12 cellular contexts compared by ENCODE assay signal in the genomic region with DNA sequence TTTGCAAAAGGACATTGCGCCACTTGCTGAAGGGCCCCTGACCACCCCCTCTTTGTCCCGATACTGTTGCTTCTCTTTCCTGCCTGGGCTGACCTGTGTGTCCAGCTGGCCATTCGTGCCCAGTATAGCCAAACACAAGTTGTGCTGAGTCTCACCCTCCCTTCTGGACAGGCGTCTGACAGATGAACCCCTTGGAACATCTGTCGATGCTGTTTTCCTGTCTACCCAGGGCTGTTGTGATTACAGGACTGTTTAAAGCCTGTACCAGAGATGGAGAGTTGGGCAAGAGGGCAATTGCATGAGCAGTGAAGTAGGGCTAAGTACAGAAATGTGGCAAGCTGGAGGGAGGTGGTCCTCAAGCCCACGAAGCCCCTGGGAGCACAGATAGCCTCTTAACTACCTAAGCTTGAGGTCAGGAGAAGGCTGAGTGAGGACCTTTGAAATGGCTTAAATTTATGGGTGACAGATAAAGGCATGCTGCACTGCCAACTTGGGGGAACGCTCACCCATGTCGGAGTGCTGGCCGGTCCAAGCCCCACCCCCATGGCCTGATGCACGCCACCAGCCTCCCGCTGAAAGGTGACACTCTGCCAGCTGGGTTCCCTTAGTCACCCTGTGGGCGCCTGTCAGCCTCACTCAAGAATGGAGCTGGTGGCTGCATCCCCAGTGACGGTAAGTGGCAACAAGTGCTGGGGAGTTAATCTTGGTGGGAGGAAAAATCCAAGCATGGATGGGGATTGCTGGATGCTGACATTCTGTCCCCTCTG. TPM values are rescaled to one million over a fixed set of nuclear protein-coding genes. Genes with fewer than 3 reads are reported as not detected.
DNase-seq lines count a peak whose midpoint lies in the region; ATAC-seq, FAIRE-seq and TF ChIP-seq lines count a peak whose summit lies in the region.
"Had no signal": no experiment of that assay in that cellular context is flagged by ENCODE, and none has a peak within 500 bp of the region (broad histone marks: within the 10 kb centered on the region; RNA-seq: fewer than 3 reads in every experiment).

No MANE protein-coding gene starts in this region.

- no peak for TF ChIP-seq CTCF in adrenal gland (IDR thresholded peaks at IDR 0.05)
- no peak for TF ChIP-seq CTCF in GM13977 (IDR thresholded peaks at IDR 0.05; ENCODE audit: extremely low read depth, insufficient read depth, missing control alignments)

- WGBS in adrenal gland, 4 donors, result 34 to 43% (median 40%) methylated on average over 8 to 13 of the region's 13 CpGs

- peak; percentile 71 for ATAC-seq in left lobe of liver
- ATAC-seq: K562 had no signal

- FAIRE-seq in GM12892 (lab: Jason Lieb, UNC), result no peak
- FAIRE-seq: astrocyte, K562, RCC 7860 had no signal

- H3K36me3 ChIP-seq in adrenal gland (replicated peaks in 1 of 2), result no peaks in the 10 kb centered on the region

- intact Hi-C loops in adrenal gland (cut with DNase I), result no loop called here

- DNase-seq in NCI-H1436 (lab: John Stamatoyannopoulos, UW) (peak; percentile 2), NCI-H1436 treated with DMSO at 0.1 percent for 48 hours (lab: John Stamatoyannopoulos, UW) (no peak), adrenal gland (peak; percentile 87 to 95 (median 94)), left lobe of liver (ENCODE audit: low spot score) (peak; percentile 93), GM13977 (ENCODE audit: low spot score) (no peak), GM12892 (ENCODE audit: insufficient read length) (no peak)
- no peak for DNase-seq in activated T-cell treated with anti-CD3 and anti-CD28 coated beads, Interleukin-2, amount 50 U/mL, for 1 hour
- DNase-seq: stimulated activated CD4-positive, alpha-beta T cell treated with anti-CD3 and anti-CD28 coated beads, Interleukin-4, amount 100 ng/mL, for 1 hour had no signal

- H3K27me3 ChIP-seq in adrenal gland, result no peaks in the 10 kb centered on the region

- no peaks in the 10 kb centered on the region for H3K9me3 ChIP-seq in adrenal gland (replicated peaks in 1 of 3)

- peak overlapping the region in 1 of 4 donors; percentile 35 for H3K4me3 ChIP-seq in adrenal gland
- H3K4me3 ChIP-seq: K562 had no signal

- TF ChIP-seq POLR2A in adrenal gland (IDR thresholded peaks at IDR 0.05) (peak in 1 of 2 donors; percentile 74), GM12892 (IDR thresholded peaks at IDR 0.05; ENCODE audit: low read depth, low read length) (no peak)

- peaks cover 28 to 40% of the 10 kb centered on the region in 2 donors for H3K4me1 ChIP-seq in adrenal gland (replicated peaks in 1 of 2)

- H3K27ac ChIP-seq in adrenal gland (peak overlapping the region; percentile 75 to 92 (median 89)), temporal lobe (ENCODE audit: low read depth, low read length) (peak overlapping the region; percentile 52)

- in situ Hi-C loops in GM13977 (cut with MboI; ENCODE audit: low pct_unique_long_range_greater_than_20kb, low sequenced_read_pairs, unreplicated experiment), result no loop called here

RNA-seq across cellular contexts. Expression of a gene that starts 14.6 kb away (rescaled TPM):
- 100 to 1,000 TPM in 2 of 8 donors, 10 to 100 TPM in 6; 41.1 to 143 (median 74.0) TPM for total RNA-seq in adrenal gland
- polyA plus RNA-seq in adrenal gland, result 10 to 100 TPM; 35.5 to 87.0 (median 47.5) TPM
- total RNA-seq in left lobe of liver, result 232 TPM
- 3.7 TPM for total RNA-seq in temporal lobe
- polyA plus RNA-seq in GM12892 (2012; ENCODE audit: missing spikeins), result 0.64 TPM

RNA-seq across cellular contexts. Expression of a gene that starts 33.5 kb away (rescaled TPM):
- 100 to 1,000 TPM in 3 of 8 donors, 10 to 100 TPM in 5; 55.9 to 135 (median 84.0) TPM for total RNA-seq in adrenal gland
- 10 to 100 TPM; 52.5 to 74.2 (median 68.7) TPM for polyA plus RNA-seq in adrenal gland
- total RNA-seq in left lobe of liver, result 17.2 TPM
- total RNA-seq in temporal lobe, result 21.1 TPM
- 49.9 TPM for polyA plus RNA-seq in GM12892 (2012; ENCODE audit: missing spikeins)

RNA-seq across cellular contexts. Expression of a gene that starts 37.7 kb away (rescaled TPM):
- total RNA-seq in adrenal gland (10 to 100 TPM in 6 of 8 donors, 1 to 10 TPM in 2; 4.2 to 19.9 (median 12.9) TPM), left lobe of liver (11.5 TPM), temporal lobe (14.3 TPM)
- polyA plus RNA-seq in adrenal gland, result 10 to 100 TPM; 18.3 to 43.6 (median 40.8) TPM
- polyA plus RNA-seq in GM12892 (2012; ENCODE audit: missing spikeins), result 24.5 TPM

Comparison
In these comparisons a context has a peak if more than half of its experiments do, and no peak if none do; other contexts are left out.
1. DNase-seq: peak in NCI-H1436 (single experiment), adrenal gland (7 of 7) and left lobe of liver (single experiment); none in NCI-H1436 treated with DMSO at 0.1 percent for 48 hours (single experiment), GM13977 (single experiment), activated T-cell treated with anti-CD3 and anti-CD28 coated beads, Interleukin-2, amount 50 U/mL, for 1 hour (single experiment) and GM12892 (single experiment).